24 cellular contexts compared by ENCODE assay signal in genomic region chr5:131766689-131767088, GRCh38.
"Had no signal": no experiment of that assay in that cellular context is flagged by ENCODE, and none has a peak within 500 bp of the region (broad histone marks: within the 10 kb centered on the region; RNA-seq: fewer than 3 reads in every experiment).

No MANE protein-coding gene starts in this region.

- H3K4me1 Mint-ChIP-seq: endodermal cell, nephron progenitor cell had no signal

- H3K27me3 ChIP-seq: hepatocyte, pancreas, sigmoid colon had no signal

- H3K4me2 ChIP-seq: hepatocyte had no signal

- H3K4me3 ChIP-seq: coronary artery, hepatocyte, pancreas, sigmoid colon had no signal

- H3K27me3 Mint-ChIP-seq: activated B cell treated with CpG ODN at 0.5 μM for 24 hours; activated CD4-positive, alpha-beta T cell treated with anti-CD3 and anti-CD28 coated beads for 36 hours; activated naive CD8-positive, alpha-beta T cell treated with anti-CD3 and anti-CD28 coated beads for 36 hours; activated T-cell treated with anti-CD3 and anti-CD28 coated beads, Interleukin-2, amount 50 U/mL, for 24 hours had no signal

- ATAC-seq: activated CD4-positive, alpha-beta T cell treated with anti-CD3 and anti-CD28 coated beads for 36 hours; pancreas had no signal

- H3K9me3 ChIP-seq: pancreas, sigmoid colon had no signal

- H2AFZ ChIP-seq: hepatocyte had no signal

- H3K27ac ChIP-seq: coronary artery, hepatocyte, pancreas, sigmoid colon had no signal

- H3K4me3 Mint-ChIP-seq: activated B cell treated with CpG ODN at 0.5 μM for 24 hours; activated CD4-positive, alpha-beta T cell treated with anti-CD3 and anti-CD28 coated beads for 36 hours; activated naive CD8-positive, alpha-beta T cell treated with anti-CD3 and anti-CD28 coated beads for 36 hours; activated T-cell treated with anti-CD3 and anti-CD28 coated beads, Interleukin-2, amount 50 U/mL, for 24 hours; endodermal cell; immature natural killer cell; nephron progenitor cell; T-helper 1 cell treated with Interleukin-12 subunit alpha and Interleukin-12 subunit beta and Interleukin-4 antibody, amounts not matched to agents 30 μg/mL and 1 μg/mL, for 36 hours had no signal

- FAIRE-seq: bronchial epithelial cell, pancreas had no signal

- H3K36me3 ChIP-seq: pancreas, sigmoid colon had no signal

- DNase-seq: activated B cell treated with CpG ODN at 0.5 μM for 24 hours; activated CD4-positive, alpha-beta T cell treated with anti-CD3 and anti-CD28 coated beads for 36 hours; activated CD4-positive, alpha-beta T cell treated with anti-CD3 and anti-CD28 coated beads, Interleukin-2, amount 50 U/mL, for 4 hours; activated CD8-positive, alpha-beta memory T cell treated with anti-CD3 and anti-CD28 coated beads for 24 hours; activated CD8-positive, alpha-beta memory T cell treated with anti-CD3 and anti-CD28 coated beads, Interleukin-2, amount 50 U/mL, for 4 hours; activated naive CD4-positive, alpha-beta T cell treated with Interleukin-2 at 50 U/mL for 16 hours; activated naive CD8-positive, alpha-beta T cell treated with anti-CD3 and anti-CD28 coated beads for 36 hours; activated T-cell treated with anti-CD3 and anti-CD28 coated beads, Interleukin-2, amount 50 U/mL, for 24 hours; amniotic stem cell; cerebellar nuclear complex; endodermal cell; foreskin fibroblast; immature natural killer cell; mesenchymal stem cell; nephron progenitor cell; pancreas; sigmoid colon; stimulated activated CD4-positive, alpha-beta T cell treated with anti-CD3 and anti-CD28 coated beads, Interleukin-2, amount 100 ng/mL, for 48 hours; stimulated activated CD8-positive, alpha-beta memory T cell treated with anti-CD3 and anti-CD28 coated beads, Interleukin-4, amount 100 ng/mL, for 48 hours; stimulated activated naive CD4-positive, alpha-beta T cell had no signal

- H3K9me3 Mint-ChIP-seq: immature natural killer cell had no signal

- H3K27ac Mint-ChIP-seq: activated B cell treated with CpG ODN at 0.5 μM for 24 hours; activated CD4-positive, alpha-beta T cell treated with anti-CD3 and anti-CD28 coated beads for 36 hours; activated naive CD8-positive, alpha-beta T cell treated with anti-CD3 and anti-CD28 coated beads for 36 hours; activated T-cell treated with anti-CD3 and anti-CD28 coated beads, Interleukin-2, amount 50 U/mL, for 24 hours; endodermal cell; nephron progenitor cell; T-helper 1 cell treated with Interleukin-12 subunit alpha and Interleukin-12 subunit beta and Interleukin-4 antibody, amounts not matched to agents 30 μg/mL and 1 μg/mL, for 36 hours had no signal
